8 cellular contexts compared by ENCODE assay signal in the genomic region with DNA sequence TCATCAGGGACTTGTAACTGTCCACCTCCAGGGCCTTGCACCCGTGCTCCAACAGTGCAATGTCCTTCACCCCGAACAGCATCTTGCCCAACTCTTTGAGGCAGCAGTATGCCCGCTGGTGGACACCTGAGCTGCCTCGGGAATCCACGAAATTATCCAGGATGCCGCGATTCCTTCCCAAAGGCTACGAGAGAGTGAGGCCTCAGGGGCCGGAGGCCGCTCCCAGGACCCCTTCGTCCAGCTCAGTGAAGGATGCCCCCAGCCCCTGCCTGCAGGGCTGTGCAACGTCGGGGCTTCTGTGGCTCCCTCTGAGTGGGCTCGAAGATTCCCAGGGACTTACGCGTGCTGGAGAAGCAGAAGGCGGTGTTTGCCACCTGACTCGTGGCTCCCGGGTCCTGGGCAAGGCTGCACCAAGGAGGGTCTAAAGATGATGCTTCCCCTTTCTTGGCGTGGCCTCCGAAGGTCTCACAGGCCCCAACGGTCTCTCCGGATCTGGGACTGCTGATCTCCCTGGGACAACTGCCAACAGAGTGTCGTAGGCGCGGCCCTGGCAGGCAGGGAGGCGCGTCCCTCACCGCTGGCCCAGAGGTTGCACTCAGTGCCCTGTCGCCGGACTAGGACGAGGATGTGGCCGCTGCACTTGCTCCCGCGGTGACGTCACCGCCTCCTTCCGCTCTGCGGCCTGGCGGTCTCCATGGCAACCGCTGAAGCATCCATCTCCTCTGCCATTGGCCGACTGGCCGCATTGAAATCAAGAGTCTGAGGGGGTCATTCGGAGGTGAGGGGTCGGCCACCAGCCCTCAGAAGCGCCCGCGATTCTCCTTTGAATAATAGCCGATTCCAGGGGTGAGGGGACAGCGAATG. TPM values are rescaled to one million over a fixed set of nuclear protein-coding genes. Genes with fewer than 3 reads are reported as not detected.
DNase-seq lines count a peak whose midpoint lies in the region; ATAC-seq and TF ChIP-seq lines count a peak whose summit lies in the region.

A gene (minus strand): TSS at position 659 of the 864 bp plus-strand sequence. CDS start 577 bp downstream, at position 82.

- H3K9me3 ChIP-seq in HCT116 (ENCODE audit: control insufficient read depth in 1 of 2, insufficient read depth in 1 of 2, low read depth in 1 of 2, low read length in 2 of 2) (no peaks in the 10 kb centered on the region), SK-N-MC (ENCODE audit: low read depth, low read length) (no peaks in the 10 kb centered on the region)

- no peaks in the 10 kb centered on the region for H3K9me2 ChIP-seq in HCT116 (ENCODE audit: insufficient read depth)

- no peak for TF ChIP-seq RAD21 in HCT116 (IDR thresholded peaks at IDR 0.05; ENCODE audit: low read depth)

- peak; percentile 42; the same call in 1 of the 2 replicates for ATAC-seq in HCT116
- ATAC-seq in GM21390 (IDR thresholded peaks at IDR 0.05; ENCODE audit: unreplicated experiment): no peak
- ATAC-seq in GM18870 (IDR thresholded peaks at IDR 0.05; ENCODE audit: unreplicated experiment): no peak

- DNase-seq in HCT116 (ENCODE audit: low read depth, low spot score): no peak
- no peak for DNase-seq in SK-N-MC (ENCODE audit: low read depth, low spot score)
- peak; percentile 48 for DNase-seq in hepatic stellate cell (ENCODE audit: low spot score)
- no peak for DNase-seq in NCI-H446 (lab: John Stamatoyannopoulos, UW)

- intact Hi-C loops in HCT116 (cut with micrococcal nuclease): no loop called here

- H3K4me1 ChIP-seq in HCT116 (ENCODE audit: control insufficient read depth in 1 of 2, insufficient read depth in 2 of 2, low read length in 2 of 2) (no peaks in the 10 kb centered on the region), rectal smooth muscle tissue (ENCODE audit: control insufficient read depth, insufficient read depth, low read length) (peaks cover 2% of the 10 kb centered on the region)

- no peak within 1 kb of the TSS for H2AFZ ChIP-seq in HCT116 (ENCODE audit: low read depth, low read length, poor library complexity, severe bottlenecking)

- no TSS peak for BruUV-seq in HCT116 (replicated peaks; lab: Mats Ljungman, UMichigan)

- CTCF ChIA-PET in HCT116 (lab: Charles Lee): no interaction called here

- H3K36me3 ChIP-seq in HCT116 (ENCODE audit: control insufficient read depth in 1 of 2, insufficient read depth in 2 of 2, low read length in 2 of 2) (no peaks in the 10 kb centered on the region), SK-N-MC (ENCODE audit: insufficient read depth, low read length) (no peaks in the 10 kb centered on the region), rectal smooth muscle tissue (ENCODE audit: control insufficient read depth, insufficient read depth, low read length) (no peaks in the 10 kb centered on the region)

- H3K9ac ChIP-seq in HCT116 (ENCODE audit: low read length) (no peak within 1 kb of the TSS), SK-N-MC (ENCODE audit: insufficient read length) (no peak within 1 kb of the TSS), rectal smooth muscle tissue (ENCODE audit: low read length) (no peak within 1 kb of the TSS)

- no peak within 1 kb of the TSS for H3K4me2 ChIP-seq in HCT116 (ENCODE audit: low read length)

- no peak for TF ChIP-seq POLR2A in HCT116 (IDR thresholded peaks at IDR 0.05; ENCODE audit: borderline replicate concordance, extremely low read depth, insufficient read depth, insufficient read length)

- no peak for TF ChIP-seq CTCF in HCT116 (IDR thresholded peaks at IDR 0.05 in 2 of 3, conservative IDR thresholded peaks at IDR 0.05 in 1 of 3; ENCODE audit: borderline replicate concordance in 1 of 3, insufficient read depth in 1 of 3, low read depth in 2 of 3, low read length in 2 of 3)

- RAD21 ChIA-PET in HCT116 (lab: Charles Lee; ENCODE audit: low non-redundant PET in 1 of 2, low total read pairs in 2 of 2, uncharacterized antibody in 2 of 2, unreplicated experiment in 2 of 2): no interaction called here

- H3K4me3 ChIP-seq in HCT116 (replicated peaks in 1 of 2; ENCODE audit: low read depth in 1 of 2, low read length in 2 of 2) (no peak within 1 kb of the TSS), SK-N-MC (peak within 1 kb of the TSS; percentile 57), rectal smooth muscle tissue (ENCODE audit: low read length) (peak within 1 kb of the TSS; percentile 55)

- no peaks in the 10 kb centered on the region for H4K20me1 ChIP-seq in HCT116 (ENCODE audit: insufficient read depth)

- H3K27ac ChIP-seq in HCT116 (ENCODE audit: low read depth, low read length): no peak within 1 kb of the TSS
- peak within 1 kb of the TSS; percentile 98 for H3K27ac ChIP-seq in SK-N-MC
- peak within 1 kb of the TSS; percentile 68 for H3K27ac ChIP-seq in angular gyrus (ENCODE audit: low read depth, low read length)
- H3K27ac ChIP-seq in rectal smooth muscle tissue (ENCODE audit: low read depth, low read length): no peak within 1 kb of the TSS

- no peaks in the 10 kb centered on the region for H3K79me2 ChIP-seq in HCT116 (ENCODE audit: insufficient read depth, low read length)

- POLR2A ChIA-PET in HCT116 (lab: Charles Lee): no interaction called here

- H3K27me3 ChIP-seq in HCT116 (ENCODE audit: insufficient read depth, low read length) (no peaks in the 10 kb centered on the region), rectal smooth muscle tissue (ENCODE audit: control insufficient read depth, insufficient read depth, low read length) (peaks cover 2% of the 10 kb centered on the region)

TF ChIP-seq in HCT116, 20 proteins besides CTCF, POLR2A, EP300 and RAD21:
- TF ChIP-seq CBX3 (IDR thresholded peaks at IDR 0.05; ENCODE audit: low read depth) (no peak), POLR2AphosphoS5 (IDR thresholded peaks at IDR 0.05; ENCODE audit: low read depth, low read length) (no peak), ZFX (IDR thresholded peaks at IDR 0.05) (no peak), EZH2 (IDR thresholded peaks at IDR 0.05) (no peak), EZH2phosphoT487 (IDR thresholded peaks at IDR 0.05; ENCODE audit: borderline replicate concordance) (no peak), TCF7L2 (IDR thresholded peaks at IDR 0.05; ENCODE audit: borderline replicate concordance, extremely low read depth, insufficient read depth, insufficient read length) (no peak), JUND (IDR thresholded peaks at IDR 0.05) (no peak), SP1 (IDR thresholded peaks at IDR 0.05; ENCODE audit: low read depth) (no peak), CEBPB (IDR thresholded peaks at IDR 0.05; ENCODE audit: low read depth) (no peak), EGR1 (IDR thresholded peaks at IDR 0.05; ENCODE audit: low read depth) (no peak), ELF1 (IDR thresholded peaks at IDR 0.05; ENCODE audit: borderline replicate concordance, low read depth) (no peak), YY1 (IDR thresholded peaks at IDR 0.05; ENCODE audit: extremely low read depth, insufficient replicate concordance, low read depth, low read length) (no peak), SRF (IDR thresholded peaks at IDR 0.05; ENCODE audit: low read depth) (no peak), FOSL1 (IDR thresholded peaks at IDR 0.05; ENCODE audit: low read depth) (no peak)
- TF ChIP-seq, protein P1, sequence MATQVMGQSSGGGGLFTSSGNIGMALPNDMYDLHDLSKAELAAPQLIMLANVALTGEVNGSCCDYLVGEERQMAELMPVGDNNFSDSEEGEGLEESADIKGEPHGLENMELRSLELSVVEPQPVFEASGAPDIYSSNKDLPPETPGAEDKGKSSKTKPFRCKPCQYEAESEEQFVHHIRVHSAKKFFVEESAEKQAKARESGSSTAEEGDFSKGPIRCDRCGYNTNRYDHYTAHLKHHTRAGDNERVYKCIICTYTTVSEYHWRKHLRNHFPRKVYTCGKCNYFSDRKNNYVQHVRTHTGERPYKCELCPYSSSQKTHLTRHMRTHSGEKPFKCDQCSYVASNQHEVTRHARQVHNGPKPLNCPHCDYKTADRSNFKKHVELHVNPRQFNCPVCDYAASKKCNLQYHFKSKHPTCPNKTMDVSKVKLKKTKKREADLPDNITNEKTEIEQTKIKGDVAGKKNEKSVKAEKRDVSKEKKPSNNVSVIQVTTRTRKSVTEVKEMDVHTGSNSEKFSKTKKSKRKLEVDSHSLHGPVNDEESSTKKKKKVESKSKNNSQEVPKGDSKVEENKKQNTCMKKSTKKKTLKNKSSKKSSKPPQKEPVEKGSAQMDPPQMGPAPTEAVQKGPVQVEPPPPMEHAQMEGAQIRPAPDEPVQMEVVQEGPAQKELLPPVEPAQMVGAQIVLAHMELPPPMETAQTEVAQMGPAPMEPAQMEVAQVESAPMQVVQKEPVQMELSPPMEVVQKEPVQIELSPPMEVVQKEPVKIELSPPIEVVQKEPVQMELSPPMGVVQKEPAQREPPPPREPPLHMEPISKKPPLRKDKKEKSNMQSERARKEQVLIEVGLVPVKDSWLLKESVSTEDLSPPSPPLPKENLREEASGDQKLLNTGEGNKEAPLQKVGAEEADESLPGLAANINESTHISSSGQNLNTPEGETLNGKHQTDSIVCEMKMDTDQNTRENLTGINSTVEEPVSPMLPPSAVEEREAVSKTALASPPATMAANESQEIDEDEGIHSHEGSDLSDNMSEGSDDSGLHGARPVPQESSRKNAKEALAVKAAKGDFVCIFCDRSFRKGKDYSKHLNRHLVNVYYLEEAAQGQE (IDR thresholded peaks at IDR 0.05; ENCODE audit: low read depth): no peak
- TF ChIP-seq, protein P2, sequence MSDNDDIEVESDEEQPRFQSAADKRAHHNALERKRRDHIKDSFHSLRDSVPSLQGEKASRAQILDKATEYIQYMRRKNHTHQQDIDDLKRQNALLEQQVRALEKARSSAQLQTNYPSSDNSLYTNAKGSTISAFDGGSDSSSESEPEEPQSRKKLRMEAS (IDR thresholded peaks at IDR 0.05): no peak
- TF ChIP-seq, protein P3, sequence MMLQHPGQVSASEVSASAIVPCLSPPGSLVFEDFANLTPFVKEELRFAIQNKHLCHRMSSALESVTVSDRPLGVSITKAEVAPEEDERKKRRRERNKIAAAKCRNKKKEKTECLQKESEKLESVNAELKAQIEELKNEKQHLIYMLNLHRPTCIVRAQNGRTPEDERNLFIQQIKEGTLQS (IDR thresholded peaks at IDR 0.05): no peak

RNA-seq across cellular contexts. Expression of the gene that starts here (rescaled TPM):
- total RNA-seq in HCT116 (2021; ENCODE audit: unreplicated experiment): not detected
- not detected in 2 replicates for polyA plus RNA-seq in HCT116 (2012)

Comparison
In these comparisons a context has a peak if more than half of its experiments do, and no peak if none do; other contexts are left out.
1. Peak in ATAC-seq in HCT116; RNA of the gene not detected or under 1 TPM.
2. H3K27ac ChIP-seq: peak in SK-N-MC (single experiment) and angular gyrus (single experiment); none in HCT116 (single experiment) and rectal smooth muscle tissue (single experiment).
3. H3K4me3 ChIP-seq: peak in SK-N-MC (single experiment) and rectal smooth muscle tissue (single experiment); none in HCT116 (0 of 2).